ENCODE assay signal across 8 cellular contexts in genomic region chr10:132538790-132539421, GRCh38. TPM values are rescaled to one million over a fixed set of nuclear protein-coding genes. Genes with fewer than 3 reads are reported as not detected.
A peak's percentile ranks its signal among the peaks of the same experiment; 100 is the strongest.
DNase-seq lines count a peak whose midpoint lies in the region; ATAC-seq and TF ChIP-seq lines count a peak whose summit lies in the region.

No MANE protein-coding gene starts in this region.

- DNase-seq in AG09309 (ENCODE audit: low read depth) (no peak), colonic mucosa (no peak), NCI-H2081 treated with DMSO at 0.1 percent for 48 hours (lab: John Stamatoyannopoulos, UW) (no peak), COLO668 (lab: John Stamatoyannopoulos, UW; ENCODE audit: unreplicated experiment) (no peak)
- DNase-seq in naive thymus-derived CD4-positive, alpha-beta T cell, result peak in 2 of 9 donors; percentile 13 to 20

- CTCF ChIA-PET in naive thymus-derived CD4-positive, alpha-beta T cell (lab: Charles Lee), result interaction anchor here (0.8 to 2.0 kb wide), 4 partner anchors 9 to 87 kb away, joined by 3 to 8 read pairs (median 4); no protein-coding TSS in a partner anchor

- H3K27ac Mint-ChIP-seq in naive thymus-derived CD4-positive, alpha-beta T cell, result peak overlapping the region; percentile 89 to 97 (median 94)

- no peak overlapping the region for H2AFZ ChIP-seq in KMS-11 (ENCODE audit: low read depth)

- H3K27ac ChIP-seq in KMS-11, result no peak overlapping the region
- H3K27ac ChIP-seq in colonic mucosa, result peak overlapping the region; percentile 35
- H3K27ac ChIP-seq in naive thymus-derived CD4-positive, alpha-beta T cell (ENCODE audit: low read depth, low read length), result peak overlapping the region; percentile 86

- H3K9me3 Mint-ChIP-seq in naive thymus-derived CD4-positive, alpha-beta T cell, result no peaks in the 10 kb centered on the region

- H3K4me3 ChIP-seq in AG09309 (ENCODE audit: control insufficient read depth, low read depth, low read length), result peak overlapping the region; percentile 93
- no peak overlapping the region for H3K4me3 ChIP-seq in KMS-11 (IDR thresholded peaks at IDR 0.05; ENCODE audit: insufficient read depth, low read depth, low read length)
- H3K4me3 ChIP-seq in colonic mucosa, result peak overlapping the region; percentile 49
- peak overlapping the region; percentile 74 for H3K4me3 ChIP-seq in naive thymus-derived CD4-positive, alpha-beta T cell (ENCODE audit: low read length)

- H3K36me3 Mint-ChIP-seq in naive thymus-derived CD4-positive, alpha-beta T cell, result peaks cover 0 to 7% (median 0%) of the 10 kb centered on the region in 5 donors

- H3K27me3 ChIP-seq in KMS-11 (ENCODE audit: insufficient read depth, low read depth) (no peaks in the 10 kb centered on the region), colonic mucosa (no peaks in the 10 kb centered on the region)
- H3K27me3 ChIP-seq in naive thymus-derived CD4-positive, alpha-beta T cell (ENCODE audit: control insufficient read depth in 2 of 2, insufficient read depth in 2 of 2, low read length in 2 of 2), result no peaks in the 10 kb centered on the region

- H3K9me3 ChIP-seq in colonic mucosa, result no peaks in the 10 kb centered on the region
- no peaks in the 10 kb centered on the region for H3K9me3 ChIP-seq in naive thymus-derived CD4-positive, alpha-beta T cell (ENCODE audit: control insufficient read depth in 2 of 3, low read length in 3 of 3)

- H4K20me1 ChIP-seq in KMS-11 (ENCODE audit: insufficient read depth), result no peaks in the 10 kb centered on the region

- H3K36me3 ChIP-seq in KMS-11 (ENCODE audit: insufficient read depth), result no peaks in the 10 kb centered on the region
- no peaks in the 10 kb centered on the region for H3K36me3 ChIP-seq in colonic mucosa
- no peaks in the 10 kb centered on the region for H3K36me3 ChIP-seq in naive thymus-derived CD4-positive, alpha-beta T cell (ENCODE audit: control insufficient read depth in 2 of 3, insufficient read depth in 3 of 3, low read length in 3 of 3)

- no peak for ATAC-seq in naive thymus-derived CD4-positive, alpha-beta T cell
- ATAC-seq in GM19397 (IDR thresholded peaks at IDR 0.05; ENCODE audit: unreplicated experiment) (no peak), GM21723 (IDR thresholded peaks at IDR 0.05; ENCODE audit: unreplicated experiment) (no peak)

- no peak overlapping the region for H3K9ac ChIP-seq in KMS-11
- peak overlapping the region; percentile 84 to 88 for H3K9ac ChIP-seq in colonic mucosa (ENCODE audit: low read depth in 2 of 2, low read length in 2 of 2)

- TF ChIP-seq CTCF in AG09309 (IDR thresholded peaks at IDR 0.05; ENCODE audit: control insufficient read depth, insufficient read depth, low read depth, low read length, missing control alignments) (no peak), KMS-11 (conservative IDR thresholded peaks at IDR 0.05; ENCODE audit: low read depth, low read length) (no peak), colonic mucosa (IDR thresholded peaks at IDR 0.05) (no peak)

- peaks cover 0 to 14% (median 0%) of the 10 kb centered on the region in 5 donors for H3K27me3 Mint-ChIP-seq in naive thymus-derived CD4-positive, alpha-beta T cell

- peak overlapping the region; percentile 95 for H3K4me2 ChIP-seq in KMS-11

- POLR2A ChIA-PET in naive thymus-derived CD4-positive, alpha-beta T cell (lab: Charles Lee), result interaction anchor here (1.4 to 5.0 kb wide), 2 partner anchors 12 to 16 kb away, joined by 4 to 26 read pairs; no protein-coding TSS in a partner anchor

- H3K4me3 Mint-ChIP-seq in naive thymus-derived CD4-positive, alpha-beta T cell, result peak overlapping the region; percentile 85 to 98 (median 92)

- peaks cover 48 to 71% (median 56%) of the 10 kb centered on the region in 7 donors for H3K4me1 Mint-ChIP-seq in naive thymus-derived CD4-positive, alpha-beta T cell

- H3K4me1 ChIP-seq in KMS-11 (ENCODE audit: low read depth, poor library complexity, severe bottlenecking) (peaks cover 40% of the 10 kb centered on the region), colonic mucosa (peaks cover 11% of the 10 kb centered on the region)
- H3K4me1 ChIP-seq in naive thymus-derived CD4-positive, alpha-beta T cell (ENCODE audit: control insufficient read depth in 2 of 2, insufficient read depth in 2 of 2, low read length in 2 of 2), result peaks cover 11 to 52% of the 10 kb centered on the region in 2 donors

- peaks cover 8% of the 10 kb centered on the region; the same call in 1 of the 2 replicates for H3K79me2 ChIP-seq in KMS-11 (ENCODE audit: insufficient read depth, low read depth)

- intact Hi-C loops in colonic mucosa (cut with DNase I), result loop anchor here (5.0 kb wide), 1 partner anchor 77 kb away; no protein-coding TSS in a partner anchor
- intact Hi-C loops in naive thymus-derived CD4-positive, alpha-beta T cell (cut with micrococcal nuclease), result loop anchor here (5.0 to 10.0 kb wide), 10 partner anchors 56 to 853 kb away; partner anchors contain the start of genes PAOX (in 2 of the 2), DPYSL4 (in 1 of the 2), ECHS1 (in 1 of the 2) and MTG1 (in 1 of the 2)

RNA-seq across cellular contexts. Expression of gene INPP5A, which starts 1.3 kb away (rescaled TPM):
- 10 to 100 TPM; 29.9 to 41.5 TPM for total RNA-seq in colonic mucosa
- 10 to 100 TPM; 15.5 to 30.7 (median 28.7) TPM for total RNA-seq in naive thymus-derived CD4-positive, alpha-beta T cell
- polyA plus RNA-seq in naive thymus-derived CD4-positive, alpha-beta T cell, result 1 to 10 TPM in 1 of 2 donors, under 1 TPM in 1; 0.97 to 2.0 TPM
